ENCODE assay signal across 35 cellular contexts in genomic region chr2:105061560-105061959, GRCh38.
"Had no signal": no experiment of that assay in that cellular context is flagged by ENCODE, and none has a peak within 500 bp of the region (broad histone marks: within the 10 kb centered on the region; RNA-seq: fewer than 3 reads in every experiment).

No MANE protein-coding gene starts in this region.

- H3K36me3 ChIP-seq: MG63 had no signal

- H3K9me3 ChIP-seq: MG63 had no signal

- H3K27me3 ChIP-seq: MG63 had no signal

- DNase-seq: Karpas-422, Kasumi-1, MG63, MM.1S, MV-4-11, NCI-H1048, NCI-H1092, NCI-H1092 treated with DMSO at 0.1 percent for 48 hours, NCI-H1105, NCI-H1105 treated with DMSO at 0.1 percent for 48 hours, NCI-H1417, NCI-H1417 treated with DMSO at 0.1 percent for 48 hours, NCI-H1436, NCI-H1436 treated with DMSO at 0.1 percent for 48 hours, NCI-H146, NCI-H1694, NCI-H1694 treated with DMSO at 0.1 percent for 48 hours, NCI-H187, NCI-H187 treated with DMSO at 0.1 percent for 48 hours, NCI-H1930, NCI-H2029, NCI-H2029 treated with DMSO at 0.1 percent for 48 hours, NCI-H2081, NCI-H2081 treated with DMSO at 0.1 percent for 48 hours, NCI-H2107, NCI-H2171, NCI-H2171 treated with DMSO at 0.1 percent for 48 hours, NCI-H2227 treated with DMSO at 0.1 percent for 48 hours, NCI-H226, NCI-H345, NCI-H446, NCI-H446 treated with DMSO at 0.1 percent for 48 hours, NCI-H510A, NCI-H510A treated with DMSO at 0.1 percent for 48 hours had no signal

- H3K27ac ChIP-seq: KMS-11 had no signal

- H3K4me3 ChIP-seq: MG63 had no signal

- H3K9ac ChIP-seq: KMS-11 had no signal

- H3K4me2 ChIP-seq: KMS-11 had no signal
